Comparison of ENCODE assay signal across 1 cellular context in the genomic region with DNA sequence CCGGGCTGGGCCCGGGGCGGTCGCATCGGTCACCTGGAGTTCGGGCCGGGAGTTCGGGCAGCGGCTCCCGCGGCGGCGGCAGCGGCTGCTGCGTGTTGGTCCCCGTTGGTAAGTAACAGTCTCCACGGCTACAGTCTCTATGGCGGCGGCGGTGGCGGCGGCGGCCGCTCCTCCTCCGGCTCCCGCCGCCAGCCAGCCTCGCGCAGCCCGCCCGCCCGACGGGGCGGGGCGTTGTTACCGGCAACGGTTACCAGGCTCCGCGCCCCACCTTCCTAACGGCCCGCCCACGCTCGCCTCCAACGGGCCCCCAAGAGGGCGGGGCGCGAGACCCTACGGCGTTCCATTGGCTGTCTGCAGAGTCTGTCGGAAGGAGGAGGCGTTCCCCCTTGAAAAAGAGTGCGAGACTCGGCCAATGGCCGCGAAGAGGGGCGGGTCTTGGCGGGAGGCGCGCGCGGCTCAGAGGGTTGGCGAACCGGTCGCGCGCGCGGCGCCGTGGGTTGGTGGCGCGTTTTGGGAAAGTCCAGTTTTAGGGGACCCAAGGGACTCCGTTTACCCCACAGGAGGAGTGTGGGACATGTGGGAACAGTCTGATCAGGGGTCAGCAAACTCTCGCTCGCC.
TF ChIP-seq lines count a peak whose summit lies in the region.

A gene (minus strand): TSS at position 141 of the 618 bp plus-strand sequence. CDS start 63,004 bp downstream, outside the sequence.

TF ChIP-seq in GM12878, 131 proteins besides CTCF, POLR2A, EP300 and RAD21 (continued from another document):
- TF ChIP-seq, protein P1, sequence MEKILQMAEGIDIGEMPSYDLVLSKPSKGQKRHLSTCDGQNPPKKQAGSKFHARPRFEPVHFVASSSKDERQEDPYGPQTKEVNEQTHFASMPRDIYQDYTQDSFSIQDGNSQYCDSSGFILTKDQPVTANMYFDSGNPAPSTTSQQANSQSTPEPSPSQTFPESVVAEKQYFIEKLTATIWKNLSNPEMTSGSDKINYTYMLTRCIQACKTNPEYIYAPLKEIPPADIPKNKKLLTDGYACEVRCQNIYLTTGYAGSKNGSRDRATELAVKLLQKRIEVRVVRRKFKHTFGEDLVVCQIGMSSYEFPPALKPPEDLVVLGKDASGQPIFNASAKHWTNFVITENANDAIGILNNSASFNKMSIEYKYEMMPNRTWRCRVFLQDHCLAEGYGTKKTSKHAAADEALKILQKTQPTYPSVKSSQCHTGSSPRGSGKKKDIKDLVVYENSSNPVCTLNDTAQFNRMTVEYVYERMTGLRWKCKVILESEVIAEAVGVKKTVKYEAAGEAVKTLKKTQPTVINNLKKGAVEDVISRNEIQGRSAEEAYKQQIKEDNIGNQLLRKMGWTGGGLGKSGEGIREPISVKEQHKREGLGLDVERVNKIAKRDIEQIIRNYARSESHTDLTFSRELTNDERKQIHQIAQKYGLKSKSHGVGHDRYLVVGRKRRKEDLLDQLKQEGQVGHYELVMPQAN (conservative IDR thresholded peaks at IDR 0.05) = 0 out of 2 replicates have a peak, but pooled peaks have one; percentile 20
